Comparison of ENCODE assay signal across 16 cellular contexts in genomic region chr16:723695-724094, GRCh38. TPM values are rescaled to one million over a fixed set of nuclear protein-coding genes. Genes with fewer than 3 reads are reported as not detected.
DNase-seq lines count a peak whose midpoint lies in the region; ATAC-seq and TF ChIP-seq lines count a peak whose summit lies in the region.
"Had no signal": no experiment of that assay in that cellular context is flagged by ENCODE, and none has a peak within 500 bp of the region (broad histone marks: within the 10 kb centered on the region; RNA-seq: fewer than 3 reads in every experiment).

No MANE protein-coding gene starts in this region.

- POLR2A ChIA-PET in CD4-positive, alpha-beta T cell (lab: Charles Lee), result interaction anchor here (1.0 to 1.6 kb wide), 3 partner anchors 9 to 43 kb away, joined by 3 to 5 read pairs (median 3); no protein-coding TSS in a partner anchor
- POLR2A ChIA-PET in RWPE1 (lab: Yijun Ruan, JAX; ENCODE audit: low non-redundant PET) (interaction anchor here (2.3 kb wide), 1 partner anchor 28 kb away, joined by 8 read pairs; no protein-coding TSS in a partner anchor), Caco-2 (lab: Charles Lee) (no interaction called here)
- POLR2A ChIA-PET in CD8-positive, alpha-beta memory T cell (lab: Charles Lee), result interaction anchor here (1.1 to 5.4 kb wide), 2 partner anchors 8 to 17 kb away, joined by 4 to 53 read pairs; partner anchors contain the start of genes CIAO3 and METRN

- H3K4me3 ChIP-seq in BLaER1, result peak overlapping the region; percentile 31; the same call in 1 of the 2 replicates
- no peak overlapping the region for H3K4me3 ChIP-seq in neural progenitor cell
- no peak overlapping the region for H3K4me3 ChIP-seq in Caco-2 (ENCODE audit: low read depth, low read length)
- H3K4me3 ChIP-seq in CD8-positive, alpha-beta memory T cell (ENCODE audit: low read length), result no peak overlapping the region
- H3K4me3 ChIP-seq: GM23338 had no signal

- no peak overlapping the region for H3K27ac Mint-ChIP-seq in CD4-positive, alpha-beta T cell
- H3K27ac Mint-ChIP-seq in neural progenitor cell (no peak overlapping the region), Caco-2 (ENCODE audit: unreplicated experiment) (no peak overlapping the region)
- peak overlapping the region in 3 of 8 donors; percentile 47 to 87 (median 47) for H3K27ac Mint-ChIP-seq in CD8-positive, alpha-beta memory T cell
- H3K27ac Mint-ChIP-seq: B cell, GM23338, H9 had no signal

- peak overlapping the region; percentile 15 for H3K4me3 Mint-ChIP-seq in CD4-positive, alpha-beta T cell
- H3K4me3 Mint-ChIP-seq in neural progenitor cell (peak overlapping the region; percentile 21), Caco-2 (ENCODE audit: unreplicated experiment) (no peak overlapping the region)
- H3K4me3 Mint-ChIP-seq in CD8-positive, alpha-beta memory T cell, result peak overlapping the region in 3 of 7 donors; percentile 37 to 74 (median 52)
- H3K4me3 Mint-ChIP-seq: B cell, GM23338, H9 had no signal

- DNase-seq in CD4-positive, alpha-beta T cell, result no peak
- DNase-seq in RWPE1 (ENCODE audit: low spot score), result no peak
- no peak for DNase-seq in neural progenitor cell (ENCODE audit: low spot score)
- no peak for DNase-seq in Caco-2
- DNase-seq in DMS79 treated with DMSO at 0.1 percent for 48 hours (lab: John Stamatoyannopoulos, UW), result no peak
- no peak for DNase-seq in H4 (ENCODE audit: low spot score)
- DNase-seq in CD8-positive, alpha-beta memory T cell, result no peak
- DNase-seq: DMS153, DND-41, GF-D8, H9 had no signal

- CTCF ChIA-PET in CD4-positive, alpha-beta T cell (lab: Charles Lee), result no interaction called here
- CTCF ChIA-PET in RWPE1 (lab: Yijun Ruan, JAX) (interaction anchor here (0.6 to 1.1 kb wide), 2 partner anchors 12 to 15 kb away, joined by 3 to 7 read pairs; no protein-coding TSS in a partner anchor), Caco-2 (lab: Charles Lee) (interaction anchor here (0.7 kb wide), 1 partner anchor 9 kb away, joined by 4 read pairs; no protein-coding TSS in a partner anchor)
- CTCF ChIA-PET in CD8-positive, alpha-beta memory T cell (lab: Charles Lee), result interaction anchor here (7.2 to 22.8 kb wide), 2 partner anchors 9 to 13 kb away, joined by 59 to 332 read pairs; partner anchors contain the start of genes CIAO3, HAGHL and METRN

- no peak overlapping the region for H2AFZ ChIP-seq in neural progenitor cell (replicated peaks)
- H2AFZ ChIP-seq: GM23338 had no signal

- peaks cover 81% of the 10 kb centered on the region for H3K4me1 ChIP-seq in BLaER1
- H3K4me1 ChIP-seq in neural progenitor cell, result peaks cover 14% of the 10 kb centered on the region
- peaks cover 24% of the 10 kb centered on the region for H3K4me1 ChIP-seq in Caco-2
- H3K4me1 ChIP-seq in CD8-positive, alpha-beta memory T cell (ENCODE audit: insufficient read depth, low read length), result peaks cover 36% of the 10 kb centered on the region

- H4K20me1 ChIP-seq in BLaER1 (peaks cover 61% of the 10 kb centered on the region), neural progenitor cell (ENCODE audit: low read depth) (peaks cover 53% of the 10 kb centered on the region)

- peak overlapping the region; percentile 48; the same call in 1 of the 2 replicates for H3K9ac ChIP-seq in BLaER1
- no peak overlapping the region for H3K9ac ChIP-seq in neural progenitor cell
- H3K9ac ChIP-seq: KMS-11 had no signal

- H3F3A ChIP-seq in neural progenitor cell (ENCODE audit: low read depth), result peaks cover 42% of the 10 kb centered on the region

- H3K4me1 Mint-ChIP-seq in CD4-positive, alpha-beta T cell (ENCODE audit: low read depth), result peaks cover 17% of the 10 kb centered on the region
- peaks cover 12% of the 10 kb centered on the region for H3K4me1 Mint-ChIP-seq in neural progenitor cell
- no peaks in the 10 kb centered on the region for H3K4me1 Mint-ChIP-seq in Caco-2 (ENCODE audit: low read depth, unreplicated experiment)
- H3K4me1 Mint-ChIP-seq in CD8-positive, alpha-beta memory T cell, result peaks cover 16 to 47% (median 18%) of the 10 kb centered on the region in 3 donors

- intact Hi-C loops in CD4-positive, alpha-beta T cell (cut with DNase I, micrococcal nuclease), result no loop called here
- intact Hi-C loops in Caco-2 (cut with micrococcal nuclease; ENCODE audit: unreplicated experiment), result no loop called here

- no peak for TF ChIP-seq CTCF in CD4-positive, alpha-beta T cell (IDR thresholded peaks at IDR 0.05)
- TF ChIP-seq CTCF in RWPE1 (conservative IDR thresholded peaks at IDR 0.05; ENCODE audit: low read depth) (no peak), neural progenitor cell (IDR thresholded peaks at IDR 0.05) (no peak), Caco-2 (IDR thresholded peaks at IDR 0.05; ENCODE audit: insufficient read depth in 1 of 2, low read depth in 1 of 2, low read length in 1 of 2, severe bottlenecking in 1 of 2, unreplicated experiment in 1 of 2) (no peak)

- H3K9me3 ChIP-seq in BLaER1, result no peaks in the 10 kb centered on the region
- no peaks in the 10 kb centered on the region for H3K9me3 ChIP-seq in CD4-positive, alpha-beta T cell (ENCODE audit: control insufficient read depth, low read length)
- H3K9me3 ChIP-seq in neural progenitor cell (ENCODE audit: low read depth), result no peaks in the 10 kb centered on the region
- H3K9me3 ChIP-seq in Caco-2, result no peaks in the 10 kb centered on the region
- H3K9me3 ChIP-seq in CD8-positive, alpha-beta memory T cell (ENCODE audit: low read length), result no peaks in the 10 kb centered on the region

- peak overlapping the region; percentile 52; the same call in 1 of the 2 replicates for H3K27ac ChIP-seq in BLaER1
- H3K27ac ChIP-seq in CD4-positive, alpha-beta T cell (ENCODE audit: low read depth, low read length), result no peak overlapping the region
- peak overlapping the region; percentile 95 for H3K27ac ChIP-seq in RWPE1
- H3K27ac ChIP-seq in neural progenitor cell, result no peak overlapping the region
- no peak overlapping the region for H3K27ac ChIP-seq in CD8-positive, alpha-beta memory T cell (ENCODE audit: low read depth, low read length)
- H3K27ac ChIP-seq: KMS-11 had no signal

- no peaks in the 10 kb centered on the region for H3K79me2 ChIP-seq in neural progenitor cell (ENCODE audit: low read depth)

- no peaks in the 10 kb centered on the region for H3K36me3 Mint-ChIP-seq in CD4-positive, alpha-beta T cell (ENCODE audit: low read depth)
- H3K36me3 Mint-ChIP-seq in neural progenitor cell, result no peaks in the 10 kb centered on the region
- H3K36me3 Mint-ChIP-seq in Caco-2 (ENCODE audit: insufficient read depth, unreplicated experiment), result peaks cover 6% of the 10 kb centered on the region
- no peaks in the 10 kb centered on the region for H3K36me3 Mint-ChIP-seq in CD8-positive, alpha-beta memory T cell
- H3K36me3 Mint-ChIP-seq: IgD-negative memory B cell had no signal

- no peak for ATAC-seq in CD4-positive, alpha-beta T cell (ENCODE audit: poor library complexity)
- ATAC-seq: GM23338 had no signal

- no peaks in the 10 kb centered on the region for H3K27me3 Mint-ChIP-seq in CD4-positive, alpha-beta T cell
- H3K27me3 Mint-ChIP-seq in neural progenitor cell (ENCODE audit: insufficient read depth, low read depth), result peaks cover 14% of the 10 kb centered on the region
- no peaks in the 10 kb centered on the region for H3K27me3 Mint-ChIP-seq in Caco-2 (ENCODE audit: insufficient read depth, unreplicated experiment)
- H3K27me3 Mint-ChIP-seq in CD8-positive, alpha-beta memory T cell, result no peaks in the 10 kb centered on the region
- H3K27me3 Mint-ChIP-seq: B cell, IgD-negative memory B cell had no signal

- no TSS peak for BruUV-seq in Caco-2 (replicated peaks; lab: Mats Ljungman, UMichigan)

- H3K4me2 ChIP-seq in BLaER1 (peak overlapping the region; percentile 100), neural progenitor cell (no peak overlapping the region)
- H3K4me2 ChIP-seq: GM23338 had no signal

- no peaks in the 10 kb centered on the region for H3K9me3 Mint-ChIP-seq in CD4-positive, alpha-beta T cell
- H3K9me3 Mint-ChIP-seq in neural progenitor cell, result no peaks in the 10 kb centered on the region
- no peaks in the 10 kb centered on the region for H3K9me3 Mint-ChIP-seq in Caco-2 (ENCODE audit: unreplicated experiment)
- no peaks in the 10 kb centered on the region for H3K9me3 Mint-ChIP-seq in CD8-positive, alpha-beta memory T cell
- H3K9me3 Mint-ChIP-seq: GM23338, H9, IgD-negative memory B cell had no signal

- H3K36me3 ChIP-seq in BLaER1, result no peaks in the 10 kb centered on the region
- H3K36me3 ChIP-seq in neural progenitor cell, result no peaks in the 10 kb centered on the region
- H3K36me3 ChIP-seq in Caco-2 (ENCODE audit: control insufficient read depth, insufficient read depth, low read length), result no peaks in the 10 kb centered on the region
- H3K36me3 ChIP-seq in CD8-positive, alpha-beta memory T cell (ENCODE audit: insufficient read depth, low read length), result no peaks in the 10 kb centered on the region

- H3K27me3 ChIP-seq in BLaER1 (no peaks in the 10 kb centered on the region), neural progenitor cell (peaks cover 37% of the 10 kb centered on the region), Caco-2 (replicated peaks; ENCODE audit: control insufficient read depth, insufficient read depth, low read length) (no peaks in the 10 kb centered on the region)
- H3K27me3 ChIP-seq in CD4-positive, alpha-beta T cell (ENCODE audit: control insufficient read depth, insufficient read depth, low read length), result no peaks in the 10 kb centered on the region
- H3K27me3 ChIP-seq in CD8-positive, alpha-beta memory T cell (ENCODE audit: insufficient read depth, low read length, poor library complexity, severe bottlenecking), result no peaks in the 10 kb centered on the region

RNA-seq across cellular contexts. Expression of gene CCDC78, which starts 2.5 kb away (rescaled TPM):
- total RNA-seq in CD4-positive, alpha-beta T cell, result 1 to 10 TPM; 1.2 to 2.7 TPM
- total RNA-seq in neural progenitor cell (ENCODE audit: low replicate concordance) (0.67 and 3.7 TPM in 2 replicates), Caco-2 (2022) (3.5 and 4.6 TPM in 2 replicates)
- 0.23 TPM in 1 of 2 replicates, not detected in the other for total RNA-seq in H4 (2014; rRNA removed; shearing (Covaris generic))
- 1 to 10 TPM; 9.8 to 9.9 TPM for total RNA-seq in CD8-positive, alpha-beta memory T cell
- 0.53 TPM for polyA plus RNA-seq in CD8-positive, alpha-beta memory T cell

RNA-seq across cellular contexts. Expression of gene ANTKMT, which starts 2.7 kb away (rescaled TPM):
- total RNA-seq in CD4-positive, alpha-beta T cell, result 1 to 10 TPM; 8.1 TPM
- total RNA-seq in neural progenitor cell (ENCODE audit: low replicate concordance) (7.5 and 20.9 TPM in 2 replicates), Caco-2 (2022) (39.7 and 42.6 TPM in 2 replicates)
- total RNA-seq in H4 (2014; rRNA removed; shearing (Covaris generic)), result 10.9 and 22.8 TPM in 2 replicates
- total RNA-seq in CD8-positive, alpha-beta memory T cell, result 10 to 100 TPM; 64.2 to 72.0 TPM
- 127 TPM for polyA plus RNA-seq in CD8-positive, alpha-beta memory T cell

RNA-seq across cellular contexts. Expression of gene HAGHL, which starts 3.2 kb away (rescaled TPM):
- total RNA-seq in CD4-positive, alpha-beta T cell, result 1 to 10 TPM; 7.1 to 9.2 TPM
- total RNA-seq in neural progenitor cell (ENCODE audit: low replicate concordance) (1.0 and 5.4 TPM in 2 replicates), Caco-2 (2022) (6.8 and 9.7 TPM in 2 replicates)
- total RNA-seq in H4 (2014; rRNA removed; shearing (Covaris generic)), result 4.1 and 14.5 TPM in 2 replicates
- 10 to 100 TPM; 31.5 to 35.6 TPM for total RNA-seq in CD8-positive, alpha-beta memory T cell
- 10.7 TPM for polyA plus RNA-seq in CD8-positive, alpha-beta memory T cell

RNA-seq across cellular contexts. Expression of gene METRN, which starts 8.8 kb away (rescaled TPM):
- total RNA-seq in CD4-positive, alpha-beta T cell, result 1 to 10 TPM; 2.6 to 3.2 TPM
- total RNA-seq in neural progenitor cell (ENCODE audit: low replicate concordance), result 24.3 and 110 TPM in 2 replicates
- 20.0 and 23.4 TPM in 2 replicates for total RNA-seq in Caco-2 (2022)
- total RNA-seq in H4 (2014; rRNA removed; shearing (Covaris generic)), result 21.4 and 58.1 TPM in 2 replicates
- total RNA-seq in CD8-positive, alpha-beta memory T cell, result 10 to 100 TPM; 34.8 to 38.2 TPM
- 50.3 TPM for polyA plus RNA-seq in CD8-positive, alpha-beta memory T cell

RNA-seq across cellular contexts. Expression of gene CIAO3, which starts 17.1 kb away (rescaled TPM):
- 10 to 100 TPM; 33.3 to 38.2 TPM for total RNA-seq in CD4-positive, alpha-beta T cell
- total RNA-seq in neural progenitor cell (ENCODE audit: low replicate concordance), result 20.5 and 38.2 TPM in 2 replicates
- total RNA-seq in Caco-2 (2022), result 42.9 and 44.5 TPM in 2 replicates
- total RNA-seq in H4 (2014; rRNA removed; shearing (Covaris generic)), result 15.0 and 18.5 TPM in 2 replicates
- 10 to 100 TPM; 34.8 to 37.9 TPM for total RNA-seq in CD8-positive, alpha-beta memory T cell
- polyA plus RNA-seq in CD8-positive, alpha-beta memory T cell, result 23.1 TPM

Comparison
In these comparisons a context has a peak if more than half of its experiments do, and no peak if none do; other contexts are left out.
1. H3K27ac ChIP-seq: peak in BLaER1 (single experiment) and RWPE1 (single experiment); none in CD4-positive, alpha-beta T cell (single experiment), neural progenitor cell (single experiment) and CD8-positive, alpha-beta memory T cell (single experiment).